14 cellular contexts compared by ENCODE assay signal in the genomic region with DNA sequence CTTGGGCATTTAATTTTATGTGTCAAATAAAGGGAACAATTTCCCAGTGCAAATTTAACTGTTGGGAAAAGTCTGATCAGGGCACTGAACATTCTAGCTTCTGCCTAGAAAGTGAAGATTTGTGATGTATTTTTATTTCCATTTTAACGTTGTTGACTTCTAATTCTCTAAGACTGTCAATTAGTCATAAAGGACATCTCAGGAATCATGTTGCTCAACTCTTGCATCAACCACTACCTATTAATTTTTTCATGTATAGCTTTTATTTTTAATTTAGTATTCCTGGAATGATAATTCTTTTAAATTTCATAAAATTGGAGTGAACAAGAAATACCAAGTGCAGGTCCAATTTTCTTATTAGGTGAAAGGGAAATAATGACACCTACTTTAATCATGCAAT.
DNase-seq lines count a peak whose midpoint lies in the region; ATAC-seq and TF ChIP-seq lines count a peak whose summit lies in the region.
"Had no signal": no experiment of that assay in that cellular context is flagged by ENCODE, and none has a peak within 500 bp of the region (broad histone marks: within the 10 kb centered on the region; RNA-seq: fewer than 3 reads in every experiment).

No MANE protein-coding gene starts in this region.

- WGBS in hepatocyte (ENCODE audit: low lambda C conversion rate, missing lambda C conversion rate) = 91% methylated on average over 1 of the region's 1 CpG

- H3K9me2 ChIP-seq in hepatocyte (replicated peaks; ENCODE audit: insufficient read depth) = no peaks in the 10 kb centered on the region

- peak overlapping the region; percentile 58 for H3K4me2 ChIP-seq in hepatocyte

- H3K9ac ChIP-seq in stomach smooth muscle (ENCODE audit: low read length in 2 of 2) = peak overlapping the region in 1 of 2 donors; percentile 75

- no peaks in the 10 kb centered on the region for H3K9me3 ChIP-seq in MG63
- H3K9me3 ChIP-seq in hepatocyte (ENCODE audit: low read depth) = no peaks in the 10 kb centered on the region
- no peaks in the 10 kb centered on the region for H3K9me3 ChIP-seq in stomach smooth muscle (ENCODE audit: control insufficient read depth in 2 of 2, low read length in 2 of 2)

- H3K27ac Mint-ChIP-seq in chondrocyte (ENCODE audit: unreplicated experiment) = peak overlapping the region; percentile 79
- H3K27ac Mint-ChIP-seq: activated T-helper 17 cell treated with anti-CD3 and anti-CD28 coated beads, Interleukin-2, amount 50 U/mL, for 72 hours; T-helper 17 cell had no signal

- no peak for DNase-seq in MG63
- DNase-seq in chondrocyte (ENCODE audit: low spot score) = no peak
- no peak for DNase-seq in hepatocyte (ENCODE audit: low spot score)
- no peak for DNase-seq in hepatic stellate cell (ENCODE audit: low spot score)
- no peak for DNase-seq in SIG-M5 treated with dmso at 0.1 percent for 504 hours (lab: John Stamatoyannopoulos, UW; ENCODE audit: unreplicated experiment)
- no peak for DNase-seq in NCI-H2171 treated with DMSO at 0.1 percent for 48 hours (lab: John Stamatoyannopoulos, UW)
- DNase-seq: GF-D8, GOT3, left colon, NCI-H146, T-helper 17 cell had no signal

- no peak overlapping the region for H3K4me3 Mint-ChIP-seq in chondrocyte (ENCODE audit: unreplicated experiment)
- H3K4me3 Mint-ChIP-seq: activated T-helper 17 cell treated with anti-CD3 and anti-CD28 coated beads, Interleukin-2, amount 50 U/mL, for 72 hours; T-helper 17 cell had no signal

- no peak overlapping the region for H2AFZ ChIP-seq in hepatocyte

- no peaks in the 10 kb centered on the region for H3K4me1 ChIP-seq in hepatocyte (ENCODE audit: insufficient read depth)
- H3K4me1 ChIP-seq in stomach smooth muscle (ENCODE audit: control insufficient read depth, insufficient read depth, low read length) = peaks cover 19% of the 10 kb centered on the region

- H3K4me3 ChIP-seq in MG63 (peak overlapping the region; percentile 46; the same call in 1 of the 2 replicates), hepatocyte (no peak overlapping the region), stomach smooth muscle (ENCODE audit: low read length in 2 of 2) (peak overlapping the region; percentile 74 to 75)

- H3K36me3 ChIP-seq in MG63 (no peaks in the 10 kb centered on the region), hepatocyte (replicated peaks; ENCODE audit: insufficient read depth, low read depth) (no peaks in the 10 kb centered on the region), stomach smooth muscle (ENCODE audit: control insufficient read depth in 2 of 2, insufficient read depth in 2 of 2, low read length in 2 of 2) (no peaks in the 10 kb centered on the region)

- H3K27ac ChIP-seq in hepatocyte = peak overlapping the region; percentile 74
- H3K27ac ChIP-seq in stomach smooth muscle (ENCODE audit: low read length) = peak overlapping the region; percentile 83

- peaks cover 20% of the 10 kb centered on the region for H3K4me1 Mint-ChIP-seq in chondrocyte (ENCODE audit: low read depth)
- H3K4me1 Mint-ChIP-seq: activated T-helper 17 cell treated with anti-CD3 and anti-CD28 coated beads, Interleukin-2, amount 50 U/mL, for 72 hours; T-helper 17 cell had no signal

- no peaks in the 10 kb centered on the region for H4K20me1 ChIP-seq in hepatocyte (ENCODE audit: insufficient read depth, poor library complexity, severe bottlenecking)

- ATAC-seq in HG02973 (IDR thresholded peaks at IDR 0.05; ENCODE audit: unreplicated experiment) = no peak
- ATAC-seq: activated T-helper 17 cell treated with anti-CD3 and anti-CD28 coated beads, Interleukin-2, amount 50 U/mL, for 72 hours; left colon; T-helper 17 cell had no signal

- H3K27me3 Mint-ChIP-seq in chondrocyte (ENCODE audit: low read depth) = peaks cover 2% of the 10 kb centered on the region

- H3K27me3 ChIP-seq in MG63 = no peaks in the 10 kb centered on the region
- no peaks in the 10 kb centered on the region for H3K27me3 ChIP-seq in hepatocyte
- H3K27me3 ChIP-seq in stomach smooth muscle (ENCODE audit: control insufficient read depth in 1 of 2, insufficient read depth in 2 of 2, low read length in 2 of 2) = no peaks in the 10 kb centered on the region

- H3K36me3 Mint-ChIP-seq in chondrocyte (ENCODE audit: low read depth) = no peaks in the 10 kb centered on the region

- no peaks in the 10 kb centered on the region for H3K9me3 Mint-ChIP-seq in chondrocyte (ENCODE audit: low read depth)
- H3K9me3 Mint-ChIP-seq: activated T-helper 17 cell treated with anti-CD3 and anti-CD28 coated beads, Interleukin-2, amount 50 U/mL, for 72 hours had no signal

- no peaks in the 10 kb centered on the region for H3K79me2 ChIP-seq in hepatocyte

- no peak for TF ChIP-seq CTCF in chondrocyte (IDR thresholded peaks at IDR 0.05)
- no peak for TF ChIP-seq CTCF in hepatocyte (IDR thresholded peaks at IDR 0.05; ENCODE audit: poor library complexity)
